21 cellular contexts compared by ENCODE assay signal in the genomic region with DNA sequence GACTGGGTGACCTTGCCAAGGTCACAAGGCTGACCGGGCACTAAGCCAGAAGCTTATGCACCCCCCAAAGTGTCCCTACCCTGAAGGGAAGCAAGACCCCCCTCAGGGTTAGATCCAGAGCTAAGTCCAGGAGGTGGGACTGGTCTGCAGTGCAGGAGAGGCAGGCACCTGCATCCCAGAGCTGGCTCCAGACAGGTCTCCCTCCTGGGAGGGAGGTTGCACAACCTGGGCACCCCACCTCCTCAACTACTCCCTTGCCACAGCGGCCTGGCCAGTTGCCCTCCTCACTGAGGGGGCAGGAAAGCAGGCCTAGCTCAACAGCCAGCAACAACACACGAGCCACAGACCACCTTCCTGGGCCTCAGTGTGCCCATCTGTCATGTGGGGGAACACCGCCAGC.
DNase-seq lines count a peak whose midpoint lies in the region; ATAC-seq and TF ChIP-seq lines count a peak whose summit lies in the region.
"Had no signal": no experiment of that assay in that cellular context is flagged by ENCODE, and none has a peak within 500 bp of the region (broad histone marks: within the 10 kb centered on the region; RNA-seq: fewer than 3 reads in every experiment).

No MANE protein-coding gene starts in this region.

- H3K4me2 ChIP-seq in mammary epithelial cell (ENCODE audit: insufficient read depth, low read depth, low read length) = no peak overlapping the region
- H3K4me2 ChIP-seq: KMS-11 had no signal

- H3K27me3 Mint-ChIP-seq in MCF 10A (ENCODE audit: insufficient read depth, unreplicated experiment) (no peaks in the 10 kb centered on the region), nephron (ENCODE audit: low read depth) (peaks cover 22% of the 10 kb centered on the region)

- no peaks in the 10 kb centered on the region for H3K27me3 ChIP-seq in mammary epithelial cell (ENCODE audit: insufficient read depth, low read length)
- H3K27me3 ChIP-seq: BLaER1, suprapubic skin had no signal

- no peak for ATAC-seq in HG03354 (IDR thresholded peaks at IDR 0.05; ENCODE audit: poor library complexity, severe bottlenecking, unreplicated experiment)
- ATAC-seq: GM12878, left ventricle myocardium superior had no signal

- H3K36me3 ChIP-seq in mammary epithelial cell (ENCODE audit: insufficient read depth, low read length) = no peaks in the 10 kb centered on the region
- H3K36me3 ChIP-seq: BLaER1, suprapubic skin had no signal

- no peak overlapping the region for H3K9ac ChIP-seq in mammary epithelial cell (ENCODE audit: insufficient read depth, low read length)
- H3K9ac ChIP-seq: BLaER1, KMS-11 had no signal

- POLR2A ChIA-PET in MCF 10A (lab: Yijun Ruan, JAX) = interaction anchor here (0.6 to 1.4 kb wide), 5 partner anchors 9 to 255 kb away, joined by 3 to 4 read pairs (median 3); a partner anchor contains a TSS

- TF ChIP-seq CTCF in MCF 10A (IDR thresholded peaks at IDR 0.05; ENCODE audit: unreplicated experiment) (no peak), mammary epithelial cell (conservative IDR thresholded peaks at IDR 0.05 in 1 of 2, IDR thresholded peaks at IDR 0.05 in 1 of 2; ENCODE audit: extremely low read depth in 1 of 2, insufficient read depth in 1 of 2, low read depth in 1 of 2, low read length in 2 of 2) (no peak), nephron (IDR thresholded peaks at IDR 0.05; ENCODE audit: unreplicated experiment in 3 of 3) (no peak)

- no peaks in the 10 kb centered on the region for H3K36me3 Mint-ChIP-seq in MCF 10A (ENCODE audit: insufficient read depth, unreplicated experiment)
- H3K36me3 Mint-ChIP-seq in nephron (ENCODE audit: low read depth) = no peaks in the 10 kb centered on the region

- no peaks in the 10 kb centered on the region for H4K20me1 ChIP-seq in mammary epithelial cell (ENCODE audit: insufficient read depth, low read length)
- H4K20me1 ChIP-seq: BLaER1 had no signal

- no TSS peak for BruUV-seq in MCF 10A (replicated peaks; lab: Mats Ljungman, UMichigan)
- BruUV-seq in mammary epithelial cell (replicated peaks; lab: Mats Ljungman, UMichigan) = no TSS peak

- CTCF ChIA-PET in MCF 10A (lab: Yijun Ruan, JAX) (interaction anchor here (0.5 to 1.3 kb wide), 3 partner anchors 79 to 437 kb away, joined by 3 to 4 read pairs (median 3); no protein-coding TSS in a partner anchor), mammary epithelial cell (lab: Charles Lee; ENCODE audit: low non-redundant PET) (no interaction called here)

- peak overlapping the region; percentile 56 for H3K4me3 Mint-ChIP-seq in MCF 10A (ENCODE audit: unreplicated experiment)
- H3K4me3 Mint-ChIP-seq in nephron = peak overlapping the region; percentile 34 to 79 (median 36)

- WGBS in mammary epithelial cell (ENCODE audit: low coverage, missing lambda C conversion rate) = 94% methylated on average over 4 of the region's 4 CpGs

- peaks cover 5% of the 10 kb centered on the region for H3K4me1 ChIP-seq in mammary epithelial cell (ENCODE audit: insufficient read depth, low read length)

- intact Hi-C loops in MCF 10A (cut with micrococcal nuclease) = no loop called here
- intact Hi-C loops in mammary epithelial cell (cut with micrococcal nuclease) = no loop called here

- H2AFZ ChIP-seq in mammary epithelial cell (ENCODE audit: low read depth, low read length) = no peak overlapping the region

- H3K4me1 Mint-ChIP-seq in MCF 10A (ENCODE audit: insufficient read depth, unreplicated experiment) = no peaks in the 10 kb centered on the region
- H3K4me1 Mint-ChIP-seq in nephron = peaks cover 35% of the 10 kb centered on the region

- no peak for DNase-seq in MCF 10A (ENCODE audit: unreplicated experiment)
- DNase-seq in mammary epithelial cell = no peak
- no peak for DNase-seq in NCI-H524 treated with DMSO at 0.1 percent for 48 hours (lab: John Stamatoyannopoulos, UW)
- no peak for DNase-seq in NCI-H146 (lab: John Stamatoyannopoulos, UW)
- no peak for DNase-seq in activated CD4-positive, CD25-positive, alpha-beta regulatory T cell treated with anti-CD3 and anti-CD28 coated beads, Interleukin-2, amount 50 U/mL, for 72 hours
- DNase-seq: ACHN; activated CD4-positive, alpha-beta T cell treated with anti-CD3 and anti-CD28 coated beads for 4 hours; activated effector memory CD4-positive, alpha-beta T cell treated with anti-CD3 and anti-CD28 coated beads, Interleukin-2, amount 50 U/mL, for 16 hours; Calu3; left ventricle myocardium superior; MV-4-11; NCI-H2171 treated with DMSO at 0.1 percent for 48 hours had no signal

- no peaks in the 10 kb centered on the region for H3K9me3 Mint-ChIP-seq in MCF 10A (ENCODE audit: unreplicated experiment)
- no peaks in the 10 kb centered on the region for H3K9me3 Mint-ChIP-seq in nephron
- H3K9me3 Mint-ChIP-seq: GM23338 had no signal

- H3K4me3 ChIP-seq in mammary epithelial cell (replicated peaks in 1 of 3; ENCODE audit: insufficient read depth in 1 of 3, low read depth in 2 of 3, low read length in 3 of 3) = no peak overlapping the region
- H3K4me3 ChIP-seq: BLaER1, GM12878, GM23338, suprapubic skin had no signal

- in situ Hi-C loops in mammary epithelial cell (cut with MboI; ENCODE audit: low sequenced_read_pairs in 2 of 2) = no loop called here

- dilution Hi-C loops in mammary epithelial cell (cut with HindIII; ENCODE audit: low sequenced_read_pairs) = no loop called here

- H3K27ac ChIP-seq in mammary epithelial cell (ENCODE audit: insufficient read depth, low read depth, low read length) = no peak overlapping the region
- peak overlapping the region; percentile 96 for H3K27ac ChIP-seq in angular gyrus (ENCODE audit: low read depth, low read length)
- H3K27ac ChIP-seq: KMS-11, suprapubic skin had no signal

- H3K27ac Mint-ChIP-seq in MCF 10A (ENCODE audit: low read depth, unreplicated experiment) (no peak overlapping the region), nephron (no peak overlapping the region)
- H3K27ac Mint-ChIP-seq: GM23338, progenitor cell of endocrine pancreas had no signal

- no peaks in the 10 kb centered on the region for H3K9me3 ChIP-seq in mammary epithelial cell (replicated peaks; ENCODE audit: insufficient read depth, low read length)
- H3K9me3 ChIP-seq: BLaER1, suprapubic skin had no signal

- no peaks in the 10 kb centered on the region for H3K79me2 ChIP-seq in mammary epithelial cell (ENCODE audit: insufficient read depth, low read length)
